ENCODE assay signal across 11 cellular contexts in genomic region chr6:45472383-45472782, GRCh38.
DNase-seq lines count a peak whose midpoint lies in the region; ATAC-seq and TF ChIP-seq lines count a peak whose summit lies in the region.
"Had no signal": no experiment of that assay in that cellular context is flagged by ENCODE, and none has a peak within 500 bp of the region (broad histone marks: within the 10 kb centered on the region; RNA-seq: fewer than 3 reads in every experiment).

No MANE protein-coding gene starts in this region.

- no peaks in the 10 kb centered on the region for H3K9me3 Mint-ChIP-seq in nephron

- H3K27me3 ChIP-seq in right atrium auricular region (no peaks in the 10 kb centered on the region), upper lobe of left lung (no peaks in the 10 kb centered on the region)

- H3K27ac Mint-ChIP-seq in nephron = peak overlapping the region; percentile 0 to 24 (median 21)

- H3K9me3 ChIP-seq in right atrium auricular region (no peaks in the 10 kb centered on the region), upper lobe of left lung (no peaks in the 10 kb centered on the region)
- H3K9me3 ChIP-seq: A549 had no signal

- peak overlapping the region in 1 of 2 donors; percentile 3 for H3K27ac ChIP-seq in right atrium auricular region
- H3K27ac ChIP-seq in upper lobe of left lung = peak overlapping the region in 3 of 4 donors; percentile 23 to 48 (median 43)
- H3K27ac ChIP-seq in coronary artery = no peak overlapping the region
- H3K27ac ChIP-seq: A549 had no signal

- ATAC-seq in Right ventricle myocardium inferior (peak; percentile 44), upper lobe of left lung (ENCODE audit: low FRiP score in 2 of 2) (peak in 1 of 2 donors; percentile 71), HG03520 (IDR thresholded peaks at IDR 0.05; ENCODE audit: unreplicated experiment) (no peak), GM19455 (IDR thresholded peaks at IDR 0.05; ENCODE audit: unreplicated experiment) (no peak)
- ATAC-seq: A549 had no signal

- TF ChIP-seq CTCF in right atrium auricular region (IDR thresholded peaks at IDR 0.05) (no peak), fibroblast of pulmonary artery (IDR thresholded peaks at IDR 0.05; ENCODE audit: low read length, missing control alignments) (no peak), nephron (IDR thresholded peaks at IDR 0.05; ENCODE audit: unreplicated experiment in 3 of 3) (no peak), upper lobe of left lung (IDR thresholded peaks at IDR 0.05) (no peak), coronary artery (IDR thresholded peaks at IDR 0.05) (no peak)

- TF ChIP-seq POLR2A in upper lobe of left lung (IDR thresholded peaks at IDR 0.05) = no peak

- peaks cover 10% of the 10 kb centered on the region for H3K4me1 Mint-ChIP-seq in nephron

- WGBS in upper lobe of left lung, 2 donors = 75 to 76% methylated on average over 7 of the region's 7 CpGs

- no peak for TF ChIP-seq EP300 in upper lobe of left lung (IDR thresholded peaks at IDR 0.05)

- peaks cover 0 to 7% of the 10 kb centered on the region in 2 donors for H3K4me1 ChIP-seq in right atrium auricular region
- peaks cover 0 to 14% (median 1%) of the 10 kb centered on the region in 4 donors for H3K4me1 ChIP-seq in upper lobe of left lung
- H3K4me1 ChIP-seq: A549 had no signal

- H3K27me3 Mint-ChIP-seq in nephron (ENCODE audit: low read depth) = peaks cover 5% of the 10 kb centered on the region

- H3K36me3 Mint-ChIP-seq in nephron (ENCODE audit: low read depth) = no peaks in the 10 kb centered on the region

- intact Hi-C loops in Right ventricle myocardium inferior (cut with DNase I) = no loop called here

- H3K4me3 ChIP-seq in right atrium auricular region (no peak overlapping the region), fibroblast of pulmonary artery (replicated peaks; ENCODE audit: low read depth, low read length) (no peak overlapping the region), upper lobe of left lung (no peak overlapping the region), coronary artery (no peak overlapping the region)
- H3K4me3 ChIP-seq: A549 had no signal

- DNase-seq in Right ventricle myocardium inferior (ENCODE audit: missing footprints) (no peak), right atrium auricular region (ENCODE audit: low spot score) (no peak), fibroblast of pulmonary artery (ENCODE audit: low read depth) (peak; percentile 58), upper lobe of left lung (no peak), coronary artery (ENCODE audit: low spot score) (no peak)
- DNase-seq: activated CD8-positive, alpha-beta memory T cell treated with anti-CD3 and anti-CD28 coated beads, Interleukin-2, amount 50 U/mL, for 48 hours; OCI-M1 had no signal

- no peak overlapping the region for H3K4me3 Mint-ChIP-seq in nephron

- no peaks in the 10 kb centered on the region for H3K36me3 ChIP-seq in right atrium auricular region
- no peaks in the 10 kb centered on the region for H3K36me3 ChIP-seq in upper lobe of left lung

Comparison
In these comparisons a context has a peak if more than half of its experiments do, and no peak if none do; other contexts are left out.
1. H3K27ac ChIP-seq: peak in upper lobe of left lung (3 of 4); none in coronary artery (0 of 2).